In genomic region chr9:68501159-68501506, GRCh38 we compare ENCODE assay signal across 19 cellular contexts. TPM values are rescaled to one million over a fixed set of nuclear protein-coding genes. Genes with fewer than 3 reads are reported as not detected.
DNase-seq lines count a peak whose midpoint lies in the region; TF ChIP-seq lines count a peak whose summit lies in the region.
"Had no signal": no experiment of that assay in that cellular context is flagged by ENCODE, and none has a peak within 500 bp of the region (broad histone marks: within the 10 kb centered on the region; RNA-seq: fewer than 3 reads in every experiment).

No MANE protein-coding gene starts in this region.

- peaks cover 10% of the 10 kb centered on the region for H3K27me3 Mint-ChIP-seq in mesothelial cell of epicardium (ENCODE audit: low read depth)
- H3K27me3 Mint-ChIP-seq in activated T-helper 1 cell treated with anti-CD3 and anti-CD28 coated beads, Interleukin-12 subunit alpha, Interleukin-12 subunit beta, Interleukin-2, Interleukin-4 antibody, amounts not matched to agents 30 ng/mL and 10 ng/mL and 1 ng/mL, durations not matched to agents 14 hours and 24 hours and 36 hours (ENCODE audit: insufficient read depth) = peaks cover 12% of the 10 kb centered on the region

- TF ChIP-seq CTCF in choroid plexus epithelial cell (conservative IDR thresholded peaks at IDR 0.05; ENCODE audit: low read depth, low read length) (no peak), mesothelial cell of epicardium (IDR thresholded peaks at IDR 0.05; ENCODE audit: unreplicated experiment) (no peak)

- no peaks in the 10 kb centered on the region for H3K36me3 Mint-ChIP-seq in mesothelial cell of epicardium
- no peaks in the 10 kb centered on the region for H3K36me3 Mint-ChIP-seq in activated T-helper 1 cell treated with anti-CD3 and anti-CD28 coated beads, Interleukin-12 subunit alpha, Interleukin-12 subunit beta, Interleukin-2, Interleukin-4 antibody, amounts not matched to agents 30 ng/mL and 10 ng/mL and 1 ng/mL, durations not matched to agents 14 hours and 24 hours and 36 hours (ENCODE audit: low read depth)
- H3K36me3 Mint-ChIP-seq: stimulated activated effector memory CD8-positive, alpha-beta T cell treated with anti-CD3 and anti-CD28 coated beads, Interleukin-12 subunit alpha, Interleukin-12 subunit beta, amount 100 ng/mL, for 72 hours had no signal

- H3K36me3 ChIP-seq in stomach smooth muscle (ENCODE audit: control insufficient read depth in 2 of 2, insufficient read depth in 2 of 2, low read length in 2 of 2) = peaks cover 40 to 45% of the 10 kb centered on the region in 2 donors
- H3K36me3 ChIP-seq: BLaER1 treated with 17β-estradiol and CSF1 and Interleukin-3, amounts not matched to agents 10 nM and 100 nM; upper lobe of left lung had no signal

- H3K9me3 Mint-ChIP-seq in mesothelial cell of epicardium = no peaks in the 10 kb centered on the region
- no peaks in the 10 kb centered on the region for H3K9me3 Mint-ChIP-seq in activated T-helper 1 cell treated with anti-CD3 and anti-CD28 coated beads, Interleukin-12 subunit alpha, Interleukin-12 subunit beta, Interleukin-2, Interleukin-4 antibody, amounts not matched to agents 30 ng/mL and 10 ng/mL and 1 ng/mL, durations not matched to agents 14 hours and 24 hours and 36 hours
- H3K9me3 Mint-ChIP-seq: activated CD4-positive, alpha-beta T cell treated with anti-CD3 and anti-CD28 coated beads, Interleukin-2, amount 10 ng/mL, durations not matched to agents 24 days and 14 days; stimulated activated effector memory CD8-positive, alpha-beta T cell treated with anti-CD3 and anti-CD28 coated beads, Interleukin-12 subunit alpha, Interleukin-12 subunit beta, amount 100 ng/mL, for 72 hours had no signal

- no peak overlapping the region for H3K4me3 Mint-ChIP-seq in mesothelial cell of epicardium
- H3K4me3 Mint-ChIP-seq in activated T-helper 1 cell treated with anti-CD3 and anti-CD28 coated beads, Interleukin-12 subunit alpha, Interleukin-12 subunit beta, Interleukin-2, Interleukin-4 antibody, amounts not matched to agents 30 ng/mL and 10 ng/mL and 1 ng/mL, durations not matched to agents 14 hours and 24 hours and 36 hours = no peak overlapping the region
- H3K4me3 Mint-ChIP-seq: activated CD4-positive, alpha-beta T cell treated with anti-CD3 and anti-CD28 coated beads, Interleukin-2, amount 10 ng/mL, durations not matched to agents 24 days and 14 days; stimulated activated effector memory CD8-positive, alpha-beta T cell treated with anti-CD3 and anti-CD28 coated beads, Interleukin-12 subunit alpha, Interleukin-12 subunit beta, amount 100 ng/mL, for 72 hours had no signal

- H3K27me3 ChIP-seq in stomach smooth muscle (ENCODE audit: control insufficient read depth in 1 of 2, insufficient read depth in 2 of 2, low read length in 2 of 2) = no peaks in the 10 kb centered on the region
- H3K27me3 ChIP-seq: BLaER1 treated with 17β-estradiol and CSF1 and Interleukin-3, amounts not matched to agents 10 nM and 100 nM; upper lobe of left lung had no signal

- H3K27ac Mint-ChIP-seq in mesothelial cell of epicardium = peak overlapping the region; percentile 57
- no peak overlapping the region for H3K27ac Mint-ChIP-seq in activated T-helper 1 cell treated with anti-CD3 and anti-CD28 coated beads, Interleukin-12 subunit alpha, Interleukin-12 subunit beta, Interleukin-2, Interleukin-4 antibody, amounts not matched to agents 30 ng/mL and 10 ng/mL and 1 ng/mL, durations not matched to agents 14 hours and 24 hours and 36 hours
- H3K27ac Mint-ChIP-seq: activated CD4-positive, alpha-beta T cell treated with anti-CD3 and anti-CD28 coated beads, Interleukin-2, amount 10 ng/mL, durations not matched to agents 24 days and 14 days; stimulated activated effector memory CD8-positive, alpha-beta T cell treated with anti-CD3 and anti-CD28 coated beads, Interleukin-12 subunit alpha, Interleukin-12 subunit beta, amount 100 ng/mL, for 72 hours had no signal

- no peaks in the 10 kb centered on the region for H3K9me3 ChIP-seq in stomach smooth muscle (ENCODE audit: control insufficient read depth in 2 of 2, low read length in 2 of 2)
- H3K9me3 ChIP-seq: mucosa of descending colon, upper lobe of left lung had no signal

- peak; percentile 17 for DNase-seq in SIG-M5 treated with dmso at 0.1 percent for 504 hours (lab: John Stamatoyannopoulos, UW; ENCODE audit: unreplicated experiment)
- no peak for DNase-seq in SIG-M5 (lab: John Stamatoyannopoulos, UW)
- DNase-seq in choroid plexus epithelial cell (ENCODE audit: low read depth) = peak; percentile 35
- DNase-seq in mesothelial cell of epicardium (ENCODE audit: low spot score in 2 of 2, unreplicated experiment in 2 of 2) = no peak
- DNase-seq in DMS53 treated with DMSO at 0.1 percent for 48 hours (lab: John Stamatoyannopoulos, UW; ENCODE audit: unreplicated experiment) = no peak
- DNase-seq in activated T-helper 1 cell treated with anti-CD3 and anti-CD28 coated beads, Interleukin-12 subunit alpha, Interleukin-12 subunit beta, Interleukin-2, Interleukin-4 antibody, amounts not matched to agents 30 ng/mL and 10 ng/mL and 1 ng/mL, durations not matched to agents 14 hours and 24 hours and 36 hours (ENCODE audit: low spot score) = no peak
- no peak for DNase-seq in NCI-H2196 treated with DMSO at 0.1 percent for 48 hours (lab: John Stamatoyannopoulos, UW; ENCODE audit: unreplicated experiment)
- DNase-seq: activated CD4-positive, alpha-beta T cell treated with anti-CD3 and anti-CD28 coated beads, Interleukin-2, amount 10 ng/mL, durations not matched to agents 24 days and 14 days; activated naive CD4-positive, alpha-beta T cell treated with anti-CD3 and anti-CD28 coated beads, Interleukin-2, amount 50 U/mL, for 16 hours; MM.1S; mucosa of descending colon; NCI-H2081; NCI-H524 treated with DMSO at 0.1 percent for 48 hours; upper lobe of left lung had no signal

- H3K4me1 ChIP-seq in stomach smooth muscle (ENCODE audit: control insufficient read depth, insufficient read depth, low read length) = peaks cover 27% of the 10 kb centered on the region

- peak overlapping the region; percentile 2 to 29 for H3K9ac ChIP-seq in stomach smooth muscle (ENCODE audit: low read length in 2 of 2)
- H3K9ac ChIP-seq: BLaER1 treated with 17β-estradiol and CSF1 and Interleukin-3, amounts not matched to agents 10 nM and 100 nM had no signal

- intact Hi-C loops in activated T-helper 1 cell treated with anti-CD3 and anti-CD28 coated beads, Interleukin-12 subunit alpha, Interleukin-12 subunit beta, Interleukin-2, Interleukin-4 antibody, amounts not matched to agents 30 ng/mL and 10 ng/mL and 1 ng/mL, durations not matched to agents 14 hours and 24 hours and 36 hours (cut with micrococcal nuclease) = no loop called here

- peaks cover 18% of the 10 kb centered on the region for H3K4me1 Mint-ChIP-seq in mesothelial cell of epicardium
- no peaks in the 10 kb centered on the region for H3K4me1 Mint-ChIP-seq in activated T-helper 1 cell treated with anti-CD3 and anti-CD28 coated beads, Interleukin-12 subunit alpha, Interleukin-12 subunit beta, Interleukin-2, Interleukin-4 antibody, amounts not matched to agents 30 ng/mL and 10 ng/mL and 1 ng/mL, durations not matched to agents 14 hours and 24 hours and 36 hours (ENCODE audit: low read depth)
- H3K4me1 Mint-ChIP-seq: activated CD4-positive, alpha-beta T cell treated with anti-CD3 and anti-CD28 coated beads, Interleukin-2, amount 10 ng/mL, durations not matched to agents 24 days and 14 days; stimulated activated effector memory CD8-positive, alpha-beta T cell treated with anti-CD3 and anti-CD28 coated beads, Interleukin-12 subunit alpha, Interleukin-12 subunit beta, amount 100 ng/mL, for 72 hours had no signal

- H3K4me3 ChIP-seq in choroid plexus epithelial cell (ENCODE audit: low read depth, low read length) (no peak overlapping the region), stomach smooth muscle (ENCODE audit: low read length in 2 of 2) (no peak overlapping the region)
- H3K4me3 ChIP-seq: BLaER1 treated with 17β-estradiol and CSF1 and Interleukin-3, amounts not matched to agents 10 nM and 100 nM; mucosa of descending colon; upper lobe of left lung had no signal

- peak overlapping the region; percentile 88 for H3K27ac ChIP-seq in stomach smooth muscle (ENCODE audit: low read length)
- H3K27ac ChIP-seq: BLaER1 treated with 17β-estradiol and CSF1 and Interleukin-3, amounts not matched to agents 10 nM and 100 nM had no signal

RNA-seq across cellular contexts. Expression of gene TMEM252, which starts 39.5 kb away (rescaled TPM):
- total RNA-seq in mesothelial cell of epicardium = not detected in 3 replicates
- total RNA-seq in activated T-helper 1 cell treated with anti-CD3 and anti-CD28 coated beads, Interleukin-12 subunit alpha, Interleukin-12 subunit beta, Interleukin-2, Interleukin-4 antibody, amounts not matched to agents 30 ng/mL and 10 ng/mL and 1 ng/mL, durations not matched to agents 14 hours and 24 hours and 36 hours = not detected in 2 replicates
- total RNA-seq: A172; activated CD4-positive, alpha-beta T cell treated with anti-CD3 and anti-CD28 coated beads, Interleukin-2, amount 10 ng/mL, durations not matched to agents 24 days and 14 days; omental fat pad; upper lobe of left lung had no signal

Comparison
In these comparisons a context has a peak if more than half of its experiments do, and no peak if none do; other contexts are left out.
1. DNase-seq: peak in SIG-M5 treated with dmso at 0.1 percent for 504 hours (single experiment) and choroid plexus epithelial cell (single experiment); none in SIG-M5 (single experiment), mesothelial cell of epicardium (0 of 2), DMS53 treated with DMSO at 0.1 percent for 48 hours (single experiment), activated T-helper 1 cell treated with anti-CD3 and anti-CD28 coated beads, Interleukin-12 subunit alpha, Interleukin-12 subunit beta, Interleukin-2, Interleukin-4 antibody, amounts not matched to agents 30 ng/mL and 10 ng/mL and 1 ng/mL, durations not matched to agents 14 hours and 24 hours and 36 hours (single experiment) and NCI-H2196 treated with DMSO at 0.1 percent for 48 hours (single experiment).